Comparison of ENCODE assay signal across 1 cellular context in genomic region chr4:118171381-118171780, GRCh38.
TF ChIP-seq lines count a peak whose summit lies in the region.

No MANE protein-coding gene starts in this region.

TF ChIP-seq in IMR-90, 13 proteins besides CTCF, POLR2A, EP300 and RAD21 (continued from another document):
- no peak for TF ChIP-seq CHD1 (IDR thresholded peaks at IDR 0.05; ENCODE audit: low read depth, low read length)
- TF ChIP-seq RFX5 (IDR thresholded peaks at IDR 0.05; ENCODE audit: low read depth, low read length) = no peak
- TF ChIP-seq MAFK (IDR thresholded peaks at IDR 0.05; ENCODE audit: low read depth, low read length) = no peak
- TF ChIP-seq ELK1 (IDR thresholded peaks at IDR 0.05; ENCODE audit: borderline replicate concordance, low read depth, low read length) = no peak
